14 cellular contexts compared by ENCODE assay signal in genomic region chr22:43829904-43830851, GRCh38. TPM values are rescaled to one million over a fixed set of nuclear protein-coding genes. Genes with fewer than 3 reads are reported as not detected.
DNase-seq lines count a peak whose midpoint lies in the region; ATAC-seq and TF ChIP-seq lines count a peak whose summit lies in the region.
"Had no signal": no experiment of that assay in that cellular context is flagged by ENCODE, and none has a peak within 500 bp of the region (broad histone marks: within the 10 kb centered on the region; RNA-seq: fewer than 3 reads in every experiment).

No MANE protein-coding gene starts in this region.

- H3K36me3 ChIP-seq in Peyer's patch (no peaks in the 10 kb centered on the region), psoas muscle (ENCODE audit: insufficient read depth in 1 of 2, low read depth in 1 of 2) (no peaks in the 10 kb centered on the region)
- H3K36me3 ChIP-seq: pancreas had no signal

- peak; percentile 71 for DNase-seq in DMS 273 (lab: John Stamatoyannopoulos, UW; ENCODE audit: unreplicated experiment)
- peak in 2 of 3 donors; percentile 42 to 56 for DNase-seq in Peyer's patch
- peak; percentile 50 to 77 for DNase-seq in foreskin fibroblast
- peak; percentile 85 to 91 for DNase-seq in psoas muscle
- no peak for DNase-seq in activated naive CD4-positive, alpha-beta T cell (lab: John Stamatoyannopoulos, UW)
- DNase-seq in putamen (ENCODE audit: low spot score), result no peak
- DNase-seq in NCI-H526 treated with DMSO at 0.1 percent for 48 hours (lab: John Stamatoyannopoulos, UW), result no peak
- DNase-seq: activated T-cell treated with anti-CD3 and anti-CD28 coated beads for 4 hours, NCI-H774, T-helper 2 cell had no signal

- peak; percentile 68 to 83 (median 75) for ATAC-seq in psoas muscle
- no peak for ATAC-seq in stimulated activated memory B cell treated with anti-CD40 and anti-IgM and Interleukin-4, amounts not matched to agents 10 μg/mL and 1 μg/mL and 100 μg/mL, for 72 hours
- ATAC-seq: K562 had no signal

- H3K27me3 ChIP-seq in Peyer's patch, result no peaks in the 10 kb centered on the region
- peaks cover 0 to 16% (median 2%) of the 10 kb centered on the region in 3 donors for H3K27me3 ChIP-seq in psoas muscle (ENCODE audit: insufficient read depth in 3 of 3, low read length in 2 of 3)
- H3K27me3 ChIP-seq: pancreas had no signal

- WGBS in psoas muscle, 3 donors, result 21 to 31% (median 23%) methylated on average over 33 of the region's 33 CpGs

- H3K27ac ChIP-seq in Peyer's patch, result no peak overlapping the region
- peak overlapping the region; percentile 18 for H3K27ac ChIP-seq in psoas muscle
- H3K27ac ChIP-seq: pancreas had no signal

- H3K9me3 ChIP-seq in Peyer's patch (no peaks in the 10 kb centered on the region), psoas muscle (no peaks in the 10 kb centered on the region)
- H3K9me3 ChIP-seq: pancreas had no signal

- TF ChIP-seq POLR2A in Peyer's patch (IDR thresholded peaks at IDR 0.05), result no peak

- H3K4me1 Mint-ChIP-seq in stimulated activated memory B cell treated with anti-CD40 and anti-IgM and Interleukin-4, amounts not matched to agents 10 μg/mL and 1 μg/mL and 100 μg/mL, for 72 hours, result no peaks in the 10 kb centered on the region

- H3K27me3 Mint-ChIP-seq in stimulated activated memory B cell treated with anti-CD40 and anti-IgM and Interleukin-4, amounts not matched to agents 10 μg/mL and 1 μg/mL and 100 μg/mL, for 72 hours, result peaks cover 29% of the 10 kb centered on the region

- H3K4me3 Mint-ChIP-seq in stimulated activated memory B cell treated with anti-CD40 and anti-IgM and Interleukin-4, amounts not matched to agents 10 μg/mL and 1 μg/mL and 100 μg/mL, for 72 hours, result no peak overlapping the region
- H3K4me3 Mint-ChIP-seq: dendritic cell treated with granulocyte-macrophage colony-stimulating factor and Interleukin-4, amounts not matched to agents 40 ng/mL and 50 ng/mL, for 4 days had no signal

- no peaks in the 10 kb centered on the region for H3K36me3 Mint-ChIP-seq in stimulated activated memory B cell treated with anti-CD40 and anti-IgM and Interleukin-4, amounts not matched to agents 10 μg/mL and 1 μg/mL and 100 μg/mL, for 72 hours

- no peak overlapping the region for H3K27ac Mint-ChIP-seq in stimulated activated memory B cell treated with anti-CD40 and anti-IgM and Interleukin-4, amounts not matched to agents 10 μg/mL and 1 μg/mL and 100 μg/mL, for 72 hours
- H3K27ac Mint-ChIP-seq: dendritic cell treated with granulocyte-macrophage colony-stimulating factor and Interleukin-4, amounts not matched to agents 40 ng/mL and 50 ng/mL, for 4 days had no signal

- H3K9me3 Mint-ChIP-seq in stimulated activated memory B cell treated with anti-CD40 and anti-IgM and Interleukin-4, amounts not matched to agents 10 μg/mL and 1 μg/mL and 100 μg/mL, for 72 hours, result no peaks in the 10 kb centered on the region
- H3K9me3 Mint-ChIP-seq: dendritic cell treated with granulocyte-macrophage colony-stimulating factor and Interleukin-4, amounts not matched to agents 40 ng/mL and 50 ng/mL, for 4 days had no signal

- intact Hi-C loops in psoas muscle (cut with DNase I), result loop anchor here in 1 of 2 donors (10.0 kb wide), 1 partner anchor 125 kb away; the partner anchor contains the start of gene SAMM50

- H3K4me3 ChIP-seq in Peyer's patch (no peak overlapping the region), foreskin fibroblast (ENCODE audit: low read depth in 1 of 2, low read length in 2 of 2) (peak overlapping the region in 1 of 2 donors; percentile 31), psoas muscle (peak overlapping the region; percentile 4)
- H3K4me3 ChIP-seq: K562, pancreas had no signal

- H3K4me1 ChIP-seq in Peyer's patch, result no peaks in the 10 kb centered on the region
- peaks cover 17% of the 10 kb centered on the region for H3K4me1 ChIP-seq in psoas muscle
- H3K4me1 ChIP-seq: pancreas had no signal

- TF ChIP-seq CTCF in Peyer's patch (IDR thresholded peaks at IDR 0.05), result no peak
- TF ChIP-seq CTCF in foreskin fibroblast (IDR thresholded peaks at IDR 0.05; ENCODE audit: low read depth, low read length), result no peak
- no peak for TF ChIP-seq CTCF in psoas muscle (IDR thresholded peaks at IDR 0.05)

RNA-seq across cellular contexts. Expression of gene EFCAB6, which starts 18.1 kb away (rescaled TPM):
- total RNA-seq in Peyer's patch, result 1 to 10 TPM in 1 of 4 donors, under 1 TPM in 2, not detected in 1; 0.35 to 4.4 (median 0.94) TPM
- total RNA-seq in psoas muscle, result under 1 TPM; 0.34 to 0.84 (median 0.59) TPM
- polyA plus RNA-seq in psoas muscle, result under 1 TPM; 0.07 to 0.53 (median 0.26) TPM
- total RNA-seq: K562 had no signal

RNA-seq across cellular contexts. Expression of gene SULT4A1, which starts 32.1 kb away (rescaled TPM):
- under 1 TPM in 3 of 4 donors, not detected in 1; 0.27 to 0.53 (median 0.47) TPM for total RNA-seq in Peyer's patch
- total RNA-seq in psoas muscle, result not detected
- under 1 TPM in 2 of 3 donors, not detected in 1; 0.08 to 0.23 TPM for polyA plus RNA-seq in psoas muscle

Comparison
In these comparisons a context has a peak if more than half of its experiments do, and no peak if none do; other contexts are left out.
1. DNase-seq: peak in DMS 273 (single experiment), Peyer's patch (2 of 3), foreskin fibroblast (2 of 2) and psoas muscle (2 of 2); none in activated naive CD4-positive, alpha-beta T cell (0 of 4), putamen (single experiment) and NCI-H526 treated with DMSO at 0.1 percent for 48 hours (single experiment).